In the genomic region with DNA sequence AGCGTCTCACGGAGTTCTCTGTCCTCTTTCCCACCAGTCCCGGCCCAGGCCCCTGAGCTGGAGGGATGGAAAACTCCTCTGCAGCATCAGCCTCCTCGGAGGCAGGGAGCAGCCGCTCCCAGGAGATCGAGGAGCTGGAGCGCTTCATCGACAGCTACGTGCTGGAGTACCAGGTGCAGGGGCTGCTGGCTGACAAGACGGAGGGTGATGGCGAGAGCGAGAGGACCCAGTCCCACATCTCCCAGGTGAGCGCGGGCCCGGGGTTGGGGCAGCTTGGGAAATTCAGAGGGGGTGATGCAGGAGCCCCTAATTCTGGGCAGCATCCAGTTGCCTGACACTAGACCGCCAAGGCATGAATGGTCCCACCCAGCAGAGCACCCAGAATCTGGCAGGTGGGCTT, we compare ENCODE assay signal across 1 cellular context.
TF ChIP-seq lines count a peak whose summit lies in the region.

No MANE protein-coding gene starts in this region.

TF ChIP-seq in IMR-90, 13 proteins besides CTCF, POLR2A, EP300 and RAD21 (continued from another document):
- TF ChIP-seq RFX5 (IDR thresholded peaks at IDR 0.05; ENCODE audit: low read depth, low read length): no peak
- TF ChIP-seq, protein P1, sequence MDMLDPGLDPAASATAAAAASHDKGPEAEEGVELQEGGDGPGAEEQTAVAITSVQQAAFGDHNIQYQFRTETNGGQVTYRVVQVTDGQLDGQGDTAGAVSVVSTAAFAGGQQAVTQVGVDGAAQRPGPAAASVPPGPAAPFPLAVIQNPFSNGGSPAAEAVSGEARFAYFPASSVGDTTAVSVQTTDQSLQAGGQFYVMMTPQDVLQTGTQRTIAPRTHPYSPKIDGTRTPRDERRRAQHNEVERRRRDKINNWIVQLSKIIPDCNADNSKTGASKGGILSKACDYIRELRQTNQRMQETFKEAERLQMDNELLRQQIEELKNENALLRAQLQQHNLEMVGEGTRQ (IDR thresholded peaks at IDR 0.05; ENCODE audit: low read depth, low read length): no peak
- TF ChIP-seq FOS (IDR thresholded peaks at IDR 0.05; ENCODE audit: low read depth, low read length): no peak
- no peak for TF ChIP-seq CHD1 (IDR thresholded peaks at IDR 0.05; ENCODE audit: low read depth, low read length)
- TF ChIP-seq RCOR1 (IDR thresholded peaks at IDR 0.05; ENCODE audit: insufficient replicate concordance, low read length): no peak
- TF ChIP-seq MAFK (IDR thresholded peaks at IDR 0.05; ENCODE audit: low read depth, low read length): no peak
- TF ChIP-seq BHLHE40 (IDR thresholded peaks at IDR 0.05; ENCODE audit: low read depth, low read length): no peak
